Comparison of ENCODE assay signal across 4 cellular contexts in the genomic region with DNA sequence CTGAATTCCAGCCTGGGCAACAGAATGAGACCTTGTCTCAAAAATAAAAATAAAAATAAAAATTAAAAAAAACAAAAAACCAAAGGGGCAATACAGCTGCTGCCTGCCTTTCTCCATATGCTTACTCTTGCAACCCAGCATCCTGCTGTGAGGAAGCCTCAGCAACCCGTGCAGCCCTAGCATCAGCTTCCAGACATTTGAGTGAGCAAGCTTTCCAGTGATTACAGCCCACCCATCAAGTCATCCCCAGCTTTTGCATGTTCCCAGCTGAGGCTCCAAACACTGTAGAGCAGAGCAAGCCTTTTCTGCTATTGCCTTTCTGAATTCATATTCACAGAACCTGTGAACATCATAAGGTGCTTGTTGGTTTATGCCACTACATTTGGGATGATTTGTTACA.
"Had no signal": no experiment of that assay in that cellular context is flagged by ENCODE, and none has a peak within 500 bp of the region (broad histone marks: within the 10 kb centered on the region; RNA-seq: fewer than 3 reads in every experiment).

No MANE protein-coding gene starts in this region.

- H3K36me3 Mint-ChIP-seq: IgD-negative memory B cell had no signal

- H3K4me3 Mint-ChIP-seq: GM23338, H9, IgD-negative memory B cell had no signal

- H3K9me3 Mint-ChIP-seq: GM23338, H9 had no signal

- ATAC-seq: GM23338 had no signal

- H2AFZ ChIP-seq: GM23338 had no signal

- H3K4me2 ChIP-seq: GM23338 had no signal

- DNase-seq: H9, HCEC 1CT had no signal

- H3K4me3 ChIP-seq: GM23338 had no signal

- H3K27ac Mint-ChIP-seq: GM23338, H9, IgD-negative memory B cell had no signal
